Comparison of ENCODE assay signal across 7 cellular contexts in the genomic region with DNA sequence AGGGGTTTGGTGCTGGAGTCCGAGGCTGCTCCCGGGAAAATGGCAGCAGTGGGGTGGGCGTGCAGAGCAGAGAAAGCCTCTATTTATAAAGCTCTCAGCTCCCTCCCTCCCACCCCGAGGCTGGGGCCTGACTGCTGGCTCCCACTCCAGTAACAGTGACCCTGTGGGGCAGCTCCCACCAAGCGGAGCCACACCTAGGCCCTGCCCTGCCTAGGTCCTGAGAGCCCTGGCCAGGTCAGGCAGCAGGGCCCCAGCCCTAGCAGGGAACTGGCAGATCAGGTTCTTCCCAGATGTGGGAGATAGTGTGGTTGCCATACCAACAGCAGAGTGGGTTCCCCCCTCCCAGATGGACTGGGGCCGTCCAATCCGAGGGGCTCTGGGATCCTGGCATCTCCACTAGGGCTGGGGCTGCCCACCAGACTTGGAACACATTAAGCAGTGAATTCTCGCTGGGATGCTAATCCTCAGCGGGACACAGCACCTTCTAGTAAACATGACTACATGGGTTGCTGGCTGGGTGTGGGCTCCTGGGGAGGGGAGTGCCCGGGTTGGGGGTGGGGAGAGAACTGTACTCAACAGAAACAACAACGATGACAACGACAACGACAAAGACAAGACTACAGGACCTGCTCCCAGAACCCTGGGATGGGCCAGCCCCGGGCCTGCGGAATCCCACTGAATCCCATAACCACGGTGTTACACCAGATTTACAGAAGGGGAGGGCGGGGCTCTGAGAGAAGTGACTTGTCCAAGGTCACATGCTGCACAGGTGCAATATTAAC. TPM values are rescaled to one million over a fixed set of nuclear protein-coding genes. Genes with fewer than 3 reads are reported as not detected.
DNase-seq lines count a peak whose midpoint lies in the region; ATAC-seq, FAIRE-seq and TF ChIP-seq lines count a peak whose summit lies in the region.

No MANE protein-coding gene starts in this region.

- DNase-seq in G401 (ENCODE audit: low spot score) (peak; percentile 25), NCI-H510A treated with DMSO at 0.1 percent for 48 hours (lab: John Stamatoyannopoulos, UW) (peak; percentile 47), dorsolateral prefrontal cortex (peak in 6 of 10 donors; percentile 34 to 71 (median 64)), naive B cell (no peak), H54 (ENCODE audit: insufficient read length, low spot score) (no peak), occipital lobe (lab: John Stamatoyannopoulos, UW) (no peak)

- ATAC-seq in naive B cell (ENCODE audit: low read depth in 2 of 2) (no peak), GM18520 (IDR thresholded peaks at IDR 0.05; ENCODE audit: unreplicated experiment) (no peak)

- TF ChIP-seq POLR2A in H54 (IDR thresholded peaks at IDR 0.05; ENCODE audit: low read depth, low read length), result no peak

- peaks cover 28 to 34% (median 28%) of the 10 kb centered on the region in 3 donors for H3K4me1 Mint-ChIP-seq in naive B cell

- no peaks in the 10 kb centered on the region for H3K27me3 ChIP-seq in dorsolateral prefrontal cortex

- no peaks in the 10 kb centered on the region for H3K36me3 Mint-ChIP-seq in naive B cell

- no peak for FAIRE-seq in H54 (lab: Jason Lieb, UNC)

- peak overlapping the region in 4 of 6 donors; percentile 59 to 92 (median 70) for H3K27ac Mint-ChIP-seq in naive B cell

- TF ChIP-seq CTCF in dorsolateral prefrontal cortex (IDR thresholded peaks at IDR 0.05 in 54 of 56, conservative IDR thresholded peaks at IDR 0.05 in 2 of 56; ENCODE audit: low read depth in 1 of 56, partially characterized antibody in 56 of 56), result no peak

- peak overlapping the region; percentile 66 to 99 (median 92) for H3K4me3 ChIP-seq in dorsolateral prefrontal cortex

- in situ Hi-C loops in G401 (cut with HindIII; ENCODE audit: low sequenced_read_pairs), result no loop called here

- H3K4me3 Mint-ChIP-seq in naive B cell, result peak overlapping the region in 7 of 8 donors; percentile 76 to 90 (median 83)

- H3K27ac ChIP-seq in dorsolateral prefrontal cortex, result peak overlapping the region; percentile 63 to 98 (median 92)

- H3K9me3 Mint-ChIP-seq in naive B cell, result no peaks in the 10 kb centered on the region

- H3K27me3 Mint-ChIP-seq in naive B cell, result no peaks in the 10 kb centered on the region

- intact Hi-C loops in dorsolateral prefrontal cortex (cut with DNase I), result loop anchor here in 1 of 2 donors (5.0 kb wide), 1 partner anchor 34 kb away; no protein-coding TSS in a partner anchor

RNA-seq across cellular contexts. Expression of a gene that starts 1.5 kb away (rescaled TPM):
- total RNA-seq in G401 (2014; rRNA removed; shearing (Covaris generic)), result 43.6 and 54.3 TPM in 2 replicates
- 100 to 1,000 TPM; 128 to 337 (median 194) TPM for total RNA-seq in dorsolateral prefrontal cortex
- polyA plus RNA-seq in naive B cell (ENCODE audit: low read depth in 6 of 6), result 10 to 100 TPM; 18.0 to 38.7 (median 30.5) TPM
- 56.6 TPM for total RNA-seq in occipital lobe

RNA-seq across cellular contexts. Expression of a gene that starts 9.8 kb away (rescaled TPM):
- 7.8 and 20.5 TPM in 2 replicates for total RNA-seq in G401 (2014; rRNA removed; shearing (Covaris generic))
- total RNA-seq in dorsolateral prefrontal cortex (10 to 100 TPM; 33.8 to 76.4 (median 47.9) TPM), occipital lobe (18.4 TPM)
- polyA plus RNA-seq in naive B cell (ENCODE audit: low read depth in 6 of 6), result 10 to 100 TPM in 1 of 6 donors, 1 to 10 TPM in 5; 2.7 to 12.8 (median 6.2) TPM

RNA-seq across cellular contexts. Expression of a gene that starts 54.3 kb away (rescaled TPM):
- 24.4 and 29.1 TPM in 2 replicates for total RNA-seq in G401 (2014; rRNA removed; shearing (Covaris generic))
- 10 to 100 TPM in 118 of 120 experiments, 1 to 10 TPM in 2; 9.9 to 26.6 (median 16.5) TPM for total RNA-seq in dorsolateral prefrontal cortex
- 1 to 10 TPM; 3.2 to 9.7 (median 6.4) TPM for polyA plus RNA-seq in naive B cell (ENCODE audit: low read depth in 6 of 6)
- total RNA-seq in occipital lobe, result 16.5 TPM

Comparison
In these comparisons a context has a peak if more than half of its experiments do, and no peak if none do; other contexts are left out.
1. DNase-seq: peak in G401 (single experiment), NCI-H510A treated with DMSO at 0.1 percent for 48 hours (single experiment) and dorsolateral prefrontal cortex (6 of 10); none in naive B cell (single experiment), H54 (single experiment) and occipital lobe (single experiment).